In the genomic region with DNA sequence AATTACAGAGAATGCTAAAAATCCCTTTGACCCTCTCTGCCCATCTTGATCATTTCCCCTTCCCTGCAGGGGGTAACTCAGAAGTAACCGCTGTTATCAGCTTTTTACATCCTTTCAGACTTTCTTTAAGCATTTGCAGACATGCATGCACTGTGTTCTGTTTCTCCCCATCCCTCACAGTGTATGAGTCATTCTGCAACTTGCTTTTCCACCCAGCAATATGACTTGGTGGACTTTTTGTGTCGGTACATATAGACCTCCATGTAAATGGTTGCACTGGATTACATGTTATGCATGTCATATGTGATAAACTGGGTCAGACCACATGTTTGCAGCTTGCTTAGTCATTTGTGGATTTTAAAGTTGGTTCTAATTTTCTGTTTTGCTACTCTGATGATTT, we compare ENCODE assay signal across 18 cellular contexts.
DNase-seq lines count a peak whose midpoint lies in the region; ATAC-seq and TF ChIP-seq lines count a peak whose summit lies in the region.
"Had no signal": no experiment of that assay in that cellular context is flagged by ENCODE, and none has a peak within 500 bp of the region (broad histone marks: within the 10 kb centered on the region; RNA-seq: fewer than 3 reads in every experiment).

No MANE protein-coding gene starts in this region.

- peak overlapping the region; percentile 7 for H3K9ac ChIP-seq in HUES6 (ENCODE audit: low read length)

- peaks cover 31% of the 10 kb centered on the region; the same call in 1 of the 2 replicates for H3K4me1 ChIP-seq in HUES6 (ENCODE audit: control insufficient read depth, insufficient read depth, low read length)
- H3K4me1 ChIP-seq: SJCRH30 had no signal

- H3K36me3 ChIP-seq in HUES6 (ENCODE audit: control insufficient read depth, insufficient read depth, low read length) = no peaks in the 10 kb centered on the region
- H3K36me3 ChIP-seq: SJCRH30 had no signal

- in situ Hi-C loops in astrocyte of the spinal cord (cut with HindIII; ENCODE audit: low sequenced_read_pairs) = no loop called here

- DNase-seq in Daoy (ENCODE audit: low read depth) (peak; percentile 47), astrocyte of the spinal cord (ENCODE audit: low read depth, low spot score) (peak; percentile 22), iris pigment epithelial cell (ENCODE audit: low read depth) (peak; percentile 34), midbrain (lab: John Stamatoyannopoulos, UW) (no peak)
- no peak for DNase-seq in activated CD4-positive, alpha-beta T cell treated with anti-CD3 and anti-CD28 coated beads for 1 hour
- DNase-seq in stimulated activated CD4-positive, alpha-beta T cell treated with anti-CD3 and anti-CD28 coated beads, Interleukin-4, amount 100 ng/mL, for 1 hour = no peak
- DNase-seq: DMS 273 treated with DMSO at 0.1 percent for 48 hours, GF-D8, H7, NCI-H1417, NCI-H1930, NCI-H69, PC-9, SJCRH30 had no signal

- no peak for ATAC-seq in GM18861 (IDR thresholded peaks at IDR 0.05; ENCODE audit: unreplicated experiment)

- H3K9me3 ChIP-seq in HUES6 (ENCODE audit: control insufficient read depth, insufficient read depth, low read depth, low read length) = peaks cover 8% of the 10 kb centered on the region
- H3K9me3 ChIP-seq: SJCRH30 had no signal

- no peak for TF ChIP-seq CTCF in astrocyte of the spinal cord (IDR thresholded peaks at IDR 0.05; ENCODE audit: low read depth, low read length)

- H3K27me3 ChIP-seq in HUES6 (ENCODE audit: control insufficient read depth, insufficient read depth, low read length) = no peaks in the 10 kb centered on the region
- H3K27me3 ChIP-seq: SJCRH30 had no signal

- peak overlapping the region; percentile 39; the same call in 1 of the 2 replicates for H3K27ac ChIP-seq in HUES6 (ENCODE audit: low read depth, low read length)
- H3K27ac ChIP-seq: C4-2B, HL-60, PC-9, SJCRH30 had no signal

- no peak overlapping the region for H3K4me3 ChIP-seq in HUES6 (ENCODE audit: low read depth, low read length)
- no peak overlapping the region for H3K4me3 ChIP-seq in astrocyte of the spinal cord (ENCODE audit: low read depth, low read length)
- H3K4me3 ChIP-seq: PC-9, SJCRH30 had no signal

Comparison
In these comparisons a context has a peak if more than half of its experiments do, and no peak if none do; other contexts are left out.
1. DNase-seq: peak in Daoy (single experiment), astrocyte of the spinal cord (single experiment) and iris pigment epithelial cell (single experiment); none in midbrain (single experiment), activated CD4-positive, alpha-beta T cell treated with anti-CD3 and anti-CD28 coated beads for 1 hour (single experiment) and stimulated activated CD4-positive, alpha-beta T cell treated with anti-CD3 and anti-CD28 coated beads, Interleukin-4, amount 100 ng/mL, for 1 hour (single experiment).